Comparison of ENCODE assay signal across 15 cellular contexts in the genomic region with DNA sequence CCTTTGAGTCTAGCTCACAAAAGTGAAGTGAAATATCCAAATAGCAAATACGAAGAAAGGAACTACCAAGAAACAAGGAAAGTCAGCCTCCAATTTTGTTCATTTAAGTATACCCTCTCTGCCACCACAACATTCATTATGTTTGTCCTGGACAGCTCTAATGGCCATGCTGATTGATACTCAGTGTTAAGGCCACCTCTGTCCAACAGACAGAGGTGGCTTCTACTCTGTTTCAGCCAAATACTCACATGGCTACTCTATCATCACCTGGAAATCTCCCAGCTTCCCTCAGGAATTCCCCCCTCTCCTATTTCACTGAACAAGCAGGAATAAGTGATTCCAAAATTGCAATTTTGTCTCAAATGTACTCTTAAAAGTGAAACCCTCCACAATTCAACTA.
"Had no signal": no experiment of that assay in that cellular context is flagged by ENCODE, and none has a peak within 500 bp of the region (broad histone marks: within the 10 kb centered on the region; RNA-seq: fewer than 3 reads in every experiment).

No MANE protein-coding gene starts in this region.

- H3K27me3 ChIP-seq: ascending aorta, ovary, stomach had no signal

- H3K4me3 ChIP-seq: ascending aorta, ovary, smooth muscle cell, stomach had no signal

- H3K9me3 ChIP-seq: ascending aorta, ovary, stomach had no signal

- H3K27me3 Mint-ChIP-seq: dendritic cell treated with granulocyte-macrophage colony-stimulating factor and Interleukin-4, amounts not matched to agents 40 ng/mL and 50 ng/mL, for 4 days; type B pancreatic cell had no signal

- H3K9me3 Mint-ChIP-seq: dendritic cell treated with granulocyte-macrophage colony-stimulating factor and Interleukin-4, amounts not matched to agents 40 ng/mL and 50 ng/mL, for 4 days; type B pancreatic cell had no signal

- ATAC-seq: sciatic nerve had no signal

- H3K27ac ChIP-seq: ascending aorta, ovary, stomach had no signal

- DNase-seq: activated CD4-positive, alpha-beta T cell treated with anti-CD3 and anti-CD28 coated beads for 1 hour; activated CD8-positive, alpha-beta memory T cell treated with anti-CD3 and anti-CD28 coated beads for 24 hours; activated CD8-positive, alpha-beta memory T cell treated with anti-CD3 and anti-CD28 coated beads, Interleukin-2, amount 50 U/mL, for 48 hours; activated effector memory CD4-positive, alpha-beta T cell treated with Interleukin-2 at 50 U/mL for 16 hours; activated naive CD4-positive, alpha-beta T cell treated with anti-CD3 and anti-CD28 coated beads, Interleukin-2, amount 50 U/mL, for 16 hours; activated T-cell treated with anti-CD3 and anti-CD28 coated beads, Interleukin-2, amount 50 U/mL, for 48 hours; effector memory CD4-positive, alpha-beta T cell; ovary; stimulated activated CD4-positive, alpha-beta T cell treated with anti-CD3 and anti-CD28 coated beads, Interleukin-4, amount 100 ng/mL, for 1 hour; stomach had no signal

- H3K36me3 ChIP-seq: ascending aorta, ovary, stomach had no signal

- H3K27ac Mint-ChIP-seq: dendritic cell treated with granulocyte-macrophage colony-stimulating factor and Interleukin-4, amounts not matched to agents 40 ng/mL and 50 ng/mL, for 4 days; type B pancreatic cell had no signal

- H3K4me3 Mint-ChIP-seq: dendritic cell treated with granulocyte-macrophage colony-stimulating factor and Interleukin-4, amounts not matched to agents 40 ng/mL and 50 ng/mL, for 4 days; type B pancreatic cell had no signal
